16 cellular contexts compared by ENCODE assay signal in genomic region chr13:22169473-22169872, GRCh38.
A peak's percentile ranks its signal among the peaks of the same experiment; 100 is the strongest.
DNase-seq lines count a peak whose midpoint lies in the region; ATAC-seq and TF ChIP-seq lines count a peak whose summit lies in the region.
"Had no signal": no experiment of that assay in that cellular context is flagged by ENCODE, and none has a peak within 500 bp of the region (broad histone marks: within the 10 kb centered on the region; RNA-seq: fewer than 3 reads in every experiment).

No MANE protein-coding gene starts in this region.

- H3K27ac Mint-ChIP-seq in endodermal cell, result no peak overlapping the region
- H3K27ac Mint-ChIP-seq in mesothelial cell of epicardium, result peak overlapping the region; percentile 88
- no peak overlapping the region for H3K27ac Mint-ChIP-seq in stimulated activated effector memory CD8-positive, alpha-beta T cell treated with anti-CD3 and anti-CD28 coated beads, Interleukin-12 subunit alpha, Interleukin-12 subunit beta, amount 100 ng/mL, for 72 hours
- H3K27ac Mint-ChIP-seq: H9 had no signal

- ATAC-seq in stimulated activated effector memory CD8-positive, alpha-beta T cell treated with anti-CD3 and anti-CD28 coated beads, Interleukin-12 subunit alpha, Interleukin-12 subunit beta, amount 100 ng/mL, for 72 hours, result no peak
- no peak for ATAC-seq in left lung
- ATAC-seq: A549 had no signal

- no peaks in the 10 kb centered on the region for H3K9me3 Mint-ChIP-seq in endodermal cell
- peaks cover 21% of the 10 kb centered on the region for H3K9me3 Mint-ChIP-seq in mesothelial cell of epicardium
- no peaks in the 10 kb centered on the region for H3K9me3 Mint-ChIP-seq in stimulated activated effector memory CD8-positive, alpha-beta T cell treated with anti-CD3 and anti-CD28 coated beads, Interleukin-12 subunit alpha, Interleukin-12 subunit beta, amount 100 ng/mL, for 72 hours
- H3K9me3 Mint-ChIP-seq: H9 had no signal

- H3K36me3 Mint-ChIP-seq in endodermal cell (ENCODE audit: low read depth) (no peaks in the 10 kb centered on the region), mesothelial cell of epicardium (peaks cover 8% of the 10 kb centered on the region)
- peaks cover 9% of the 10 kb centered on the region for H3K36me3 Mint-ChIP-seq in stimulated activated effector memory CD8-positive, alpha-beta T cell treated with anti-CD3 and anti-CD28 coated beads, Interleukin-12 subunit alpha, Interleukin-12 subunit beta, amount 100 ng/mL, for 72 hours
- H3K36me3 Mint-ChIP-seq: CD4-positive, alpha-beta memory T cell had no signal

- DNase-seq in NCI-H69 (lab: John Stamatoyannopoulos, UW), result peak; percentile 0
- DNase-seq in endodermal cell, result peak; percentile 53
- DNase-seq in mesothelial cell of epicardium (ENCODE audit: low spot score in 2 of 2, unreplicated experiment in 2 of 2), result no peak
- DNase-seq in NCI-H1436 (lab: John Stamatoyannopoulos, UW), result no peak
- DNase-seq in stimulated activated effector memory CD8-positive, alpha-beta T cell treated with anti-CD3 and anti-CD28 coated beads, Interleukin-12 subunit alpha, Interleukin-12 subunit beta, amount 100 ng/mL, for 72 hours (ENCODE audit: low spot score in 2 of 2), result no peak
- DNase-seq in NCI-H526 (lab: John Stamatoyannopoulos, UW), result no peak
- DNase-seq in left lung, result no peak
- DNase-seq: BE2C; CD4-positive, alpha-beta memory T cell; DMS79; EL; GDM1; GOT3; H9 had no signal

- H3K27ac ChIP-seq in endodermal cell (ENCODE audit: low read depth, low read length) (no peak overlapping the region), left lung (no peak overlapping the region)
- H3K27ac ChIP-seq: A549, C4-2B had no signal

- TF ChIP-seq CTCF in endodermal cell (conservative IDR thresholded peaks at IDR 0.05) (no peak), mesothelial cell of epicardium (IDR thresholded peaks at IDR 0.05; ENCODE audit: unreplicated experiment) (no peak), left lung (IDR thresholded peaks at IDR 0.05) (no peak)

- no peak overlapping the region for H3K9ac ChIP-seq in endodermal cell (ENCODE audit: extremely low read depth, low read length, poor library complexity, severe bottlenecking)

- H3K4me1 Mint-ChIP-seq in endodermal cell, result peaks cover 48% of the 10 kb centered on the region
- peaks cover 41% of the 10 kb centered on the region for H3K4me1 Mint-ChIP-seq in mesothelial cell of epicardium
- no peaks in the 10 kb centered on the region for H3K4me1 Mint-ChIP-seq in stimulated activated effector memory CD8-positive, alpha-beta T cell treated with anti-CD3 and anti-CD28 coated beads, Interleukin-12 subunit alpha, Interleukin-12 subunit beta, amount 100 ng/mL, for 72 hours

- H3K27me3 ChIP-seq in endodermal cell (ENCODE audit: control insufficient read depth, insufficient read depth, low read length, poor library complexity, severe bottlenecking) (no peaks in the 10 kb centered on the region), left lung (no peaks in the 10 kb centered on the region)
- H3K27me3 ChIP-seq: BE2C had no signal

- H3K27me3 Mint-ChIP-seq in endodermal cell (ENCODE audit: insufficient read depth), result no peaks in the 10 kb centered on the region
- H3K27me3 Mint-ChIP-seq in mesothelial cell of epicardium (ENCODE audit: low read depth), result no peaks in the 10 kb centered on the region

- WGBS in endodermal cell (ENCODE audit: insufficient coverage in 1 of 2, insufficient read length in 1 of 2), 2 experiments, result 94 to 100% methylated on average over 1 to 2 of the region's 2 CpGs

- H3K4me1 ChIP-seq in endodermal cell (ENCODE audit: control insufficient read depth, insufficient read depth, low read length), result peaks cover 15% of the 10 kb centered on the region
- no peaks in the 10 kb centered on the region for H3K4me1 ChIP-seq in left lung
- H3K4me1 ChIP-seq: A549, BE2C had no signal

- H3K36me3 ChIP-seq in endodermal cell (ENCODE audit: control insufficient read depth, insufficient read depth, low read length), result no peaks in the 10 kb centered on the region
- H3K36me3 ChIP-seq in left lung, result no peaks in the 10 kb centered on the region
- H3K36me3 ChIP-seq: BE2C had no signal

- peak overlapping the region; percentile 1 for H3K4me3 ChIP-seq in endodermal cell (ENCODE audit: low read length)
- H3K4me3 ChIP-seq in left lung, result no peak overlapping the region
- H3K4me3 ChIP-seq: A549 had no signal

- H3K4me3 Mint-ChIP-seq in endodermal cell (no peak overlapping the region), mesothelial cell of epicardium (no peak overlapping the region)
- no peak overlapping the region for H3K4me3 Mint-ChIP-seq in stimulated activated effector memory CD8-positive, alpha-beta T cell treated with anti-CD3 and anti-CD28 coated beads, Interleukin-12 subunit alpha, Interleukin-12 subunit beta, amount 100 ng/mL, for 72 hours
- H3K4me3 Mint-ChIP-seq: CD4-positive, alpha-beta memory T cell; H9 had no signal

- intact Hi-C loops in left lung (cut with DNase I), result no loop called here

- H3K9me3 ChIP-seq in endodermal cell (ENCODE audit: control insufficient read depth, low read length) (no peaks in the 10 kb centered on the region), left lung (no peaks in the 10 kb centered on the region)
- H3K9me3 ChIP-seq: A549, BE2C had no signal

Comparison
In these comparisons a context has a peak if more than half of its experiments do, and no peak if none do; other contexts are left out.
1. DNase-seq: peak in NCI-H69 (single experiment) and endodermal cell (single experiment); none in mesothelial cell of epicardium (0 of 2), NCI-H1436 (single experiment), stimulated activated effector memory CD8-positive, alpha-beta T cell treated with anti-CD3 and anti-CD28 coated beads, Interleukin-12 subunit alpha, Interleukin-12 subunit beta, amount 100 ng/mL, for 72 hours (0 of 2), NCI-H526 (0 of 2) and left lung (0 of 2).